Comparison of ENCODE assay signal across 8 cellular contexts in the genomic region with DNA sequence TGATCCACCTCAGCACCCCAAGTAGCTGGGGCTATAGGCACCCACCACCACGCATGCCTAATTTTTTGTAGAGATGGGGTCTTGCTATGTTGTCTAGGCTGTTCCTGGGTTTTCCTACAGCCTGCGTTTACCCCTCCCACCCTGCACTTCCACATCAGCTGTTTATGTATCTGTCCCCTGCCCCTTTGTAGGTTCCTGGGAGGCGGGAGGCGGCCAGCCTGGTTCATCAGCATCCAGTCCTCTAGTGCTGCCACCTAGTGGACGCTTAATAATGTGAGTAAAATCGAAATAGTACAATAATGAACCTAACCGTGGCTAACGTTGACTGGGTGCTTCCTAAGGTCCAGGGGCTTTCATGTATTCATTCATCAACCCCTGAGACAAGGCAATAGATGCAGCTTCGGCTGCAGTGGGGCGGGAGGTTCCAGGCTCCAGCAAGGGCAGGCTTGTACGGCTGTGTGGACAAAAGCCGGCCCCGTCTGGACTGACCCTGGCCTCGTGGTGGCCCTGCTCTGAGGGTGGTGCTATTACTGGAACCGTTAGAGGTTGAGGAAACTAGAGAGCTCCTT. TPM values are rescaled to one million over a fixed set of nuclear protein-coding genes. Genes with fewer than 3 reads are reported as not detected.
DNase-seq lines count a peak whose midpoint lies in the region; ATAC-seq and TF ChIP-seq lines count a peak whose summit lies in the region.

No MANE protein-coding gene starts in this region.

- H3K27ac ChIP-seq in esophagus muscularis mucosa (replicated peaks in 1 of 4), result no peak overlapping the region
- no peak overlapping the region for H3K27ac ChIP-seq in tibial artery

- H3K27ac Mint-ChIP-seq in natural killer cell, result no peak overlapping the region

- intact Hi-C loops in esophagus muscularis mucosa (cut with DNase I) (no loop called here), natural killer cell (cut with micrococcal nuclease) (no loop called here), tibial artery (cut with DNase I; ENCODE audit: low total_unique reads) (no loop called here)

- H3K9me3 Mint-ChIP-seq in natural killer cell, result no peaks in the 10 kb centered on the region

- DNase-seq in COLO829 (ENCODE audit: low spot score) (peak; percentile 53), HPDE6-E6E7 (ENCODE audit: extremely low spot score) (peak; percentile 59), NT2/D1 (ENCODE audit: low read depth, low spot score) (peak; percentile 81), esophagus muscularis mucosa (ENCODE audit: extremely low spot score) (no peak), natural killer cell (no peak), tibial artery (peak in 1 of 2 donors; percentile 48)
- DNase-seq in activated CD8-positive, alpha-beta memory T cell treated with anti-CD3 and anti-CD28 coated beads, Interleukin-2, amount 50 U/mL, for 4 hours, result peak; percentile 50

- H3K36me3 ChIP-seq in NT2/D1 (ENCODE audit: insufficient read depth, insufficient read length, low read length) (peaks cover 11% of the 10 kb centered on the region), esophagus muscularis mucosa (no peaks in the 10 kb centered on the region), tibial artery (no peaks in the 10 kb centered on the region)

- H3K4me3 ChIP-seq in NT2/D1 (ENCODE audit: insufficient read length, low read depth) (no peak overlapping the region), esophagus muscularis mucosa (peak overlapping the region in 1 of 4 donors; percentile 1), tibial artery (no peak overlapping the region)

- peak; percentile 45 to 60 (median 49) for TF ChIP-seq CTCF in esophagus muscularis mucosa (IDR thresholded peaks at IDR 0.05)
- TF ChIP-seq CTCF in natural killer cell (IDR thresholded peaks at IDR 0.05), result peak; percentile 50
- peak; percentile 59 to 69 for TF ChIP-seq CTCF in tibial artery (IDR thresholded peaks at IDR 0.05)

- no peak overlapping the region for H3K4me3 Mint-ChIP-seq in natural killer cell

- H3K27me3 Mint-ChIP-seq in natural killer cell (ENCODE audit: low read depth in 2 of 2), result no peaks in the 10 kb centered on the region

- TF ChIP-seq POLR2A in esophagus muscularis mucosa (IDR thresholded peaks at IDR 0.05; ENCODE audit: low read depth), result no peak

- peak in 2 of 3 donors; percentile 52 to 77 for ATAC-seq in natural killer cell
- no peak for ATAC-seq in HG02763 (IDR thresholded peaks at IDR 0.05; ENCODE audit: unreplicated experiment)

- H3K36me3 Mint-ChIP-seq in natural killer cell, result no peaks in the 10 kb centered on the region

- H3K4me1 ChIP-seq in NT2/D1 (ENCODE audit: insufficient read depth, insufficient read length) (peaks cover 16% of the 10 kb centered on the region), esophagus muscularis mucosa (peaks cover 5 to 9% (median 7%) of the 10 kb centered on the region in 4 donors), tibial artery (peaks cover 0 to 7% (median 0%) of the 10 kb centered on the region in 4 donors)

- H3K4me1 Mint-ChIP-seq in natural killer cell, result peaks cover 7% of the 10 kb centered on the region in 2 donors

- H3K9me3 ChIP-seq in NT2/D1 (ENCODE audit: insufficient read depth, low read length) (no peaks in the 10 kb centered on the region), esophagus muscularis mucosa (no peaks in the 10 kb centered on the region), tibial artery (no peaks in the 10 kb centered on the region)

- no peak overlapping the region for H3K9ac ChIP-seq in NT2/D1 (ENCODE audit: insufficient read length, low read depth)

- no peaks in the 10 kb centered on the region for H3K27me3 ChIP-seq in NT2/D1 (ENCODE audit: insufficient read depth, insufficient read length)
- no peaks in the 10 kb centered on the region for H3K27me3 ChIP-seq in esophagus muscularis mucosa
- H3K27me3 ChIP-seq in tibial artery, result peaks cover 0 to 7% of the 10 kb centered on the region in 2 donors

- no peak for TF ChIP-seq EP300 in esophagus muscularis mucosa (IDR thresholded peaks at IDR 0.05)

- 37% methylated on average over 15 of the region's 15 CpGs for WGBS in esophagus muscularis mucosa

RNA-seq across cellular contexts. Expression of gene LCTL, which starts 1.2 kb away (rescaled TPM):
- not detected for total RNA-seq in esophagus muscularis mucosa
- not detected for total RNA-seq in natural killer cell

Comparison
In these comparisons a context has a peak if more than half of its experiments do, and no peak if none do; other contexts are left out.
1. DNase-seq: peak in COLO829 (single experiment), HPDE6-E6E7 (single experiment), NT2/D1 (single experiment) and activated CD8-positive, alpha-beta memory T cell treated with anti-CD3 and anti-CD28 coated beads, Interleukin-2, amount 50 U/mL, for 4 hours (single experiment); none in esophagus muscularis mucosa (single experiment) and natural killer cell (single experiment).
2. Peak in every context shown above with its lines, with median percentiles within 50 percentile points of each other: CTCF ChIP-seq.